ENCODE assay signal across 14 cellular contexts in genomic region chr7:13987395-13987794, GRCh38. TPM values are rescaled to one million over a fixed set of nuclear protein-coding genes. Genes with fewer than 3 reads are reported as not detected.
DNase-seq lines count a peak whose midpoint lies in the region; ATAC-seq, FAIRE-seq and TF ChIP-seq lines count a peak whose summit lies in the region.
"Had no signal": no experiment of that assay in that cellular context is flagged by ENCODE, and none has a peak within 500 bp of the region (broad histone marks: within the 10 kb centered on the region; RNA-seq: fewer than 3 reads in every experiment).

No MANE protein-coding gene starts in this region.

- no peaks in the 10 kb centered on the region for H3K36me3 Mint-ChIP-seq in astrocyte (ENCODE audit: low read depth, unreplicated experiment)

- H3K27me3 ChIP-seq in HUES48 (ENCODE audit: control insufficient read depth, insufficient read depth, low read length) (no peaks in the 10 kb centered on the region), astrocyte (ENCODE audit: insufficient read depth, low read length) (no peaks in the 10 kb centered on the region), hepatocyte (no peaks in the 10 kb centered on the region)
- H3K27me3 ChIP-seq: esophagus squamous epithelium had no signal

- H3K4me3 ChIP-seq in HUES48 (ENCODE audit: low read depth, low read length) = peak overlapping the region; percentile 98
- H3K4me3 ChIP-seq in astrocyte (ENCODE audit: insufficient read depth, low read depth, low read length) = peak overlapping the region; percentile 92
- no peak overlapping the region for H3K4me3 ChIP-seq in hepatocyte

- H3K4me3 Mint-ChIP-seq in astrocyte (ENCODE audit: unreplicated experiment) = no peak overlapping the region

- H3K27me3 Mint-ChIP-seq in astrocyte (ENCODE audit: low read depth, unreplicated experiment) = no peaks in the 10 kb centered on the region

- no peaks in the 10 kb centered on the region for H3K9me3 Mint-ChIP-seq in astrocyte (ENCODE audit: unreplicated experiment)

- 52% methylated on average over 1 of the region's 1 CpG for WGBS in hepatocyte (ENCODE audit: low lambda C conversion rate, missing lambda C conversion rate)

- H3K4me1 ChIP-seq in HUES48 (ENCODE audit: control insufficient read depth, insufficient read depth, low read length) (peaks cover 56% of the 10 kb centered on the region), astrocyte (ENCODE audit: insufficient read depth, low read length) (peaks cover 8% of the 10 kb centered on the region), hepatocyte (ENCODE audit: insufficient read depth) (peaks cover 6% of the 10 kb centered on the region)

- H3K9me3 ChIP-seq in HUES48 (ENCODE audit: control insufficient read depth, insufficient read depth, low read length) = no peaks in the 10 kb centered on the region
- H3K9me3 ChIP-seq in astrocyte (ENCODE audit: insufficient read depth, low read depth, low read length) = no peaks in the 10 kb centered on the region
- H3K9me3 ChIP-seq in hepatocyte (ENCODE audit: low read depth) = no peaks in the 10 kb centered on the region
- H3K9me3 ChIP-seq: esophagus squamous epithelium had no signal

- H3K36me3 ChIP-seq in HUES48 (ENCODE audit: control insufficient read depth, insufficient read depth, low read length) (0 out of 2 replicates have a peak, but pooled peaks cover 2% of the 10 kb centered on the region), astrocyte (ENCODE audit: insufficient read depth, low read length) (no peaks in the 10 kb centered on the region), hepatocyte (replicated peaks; ENCODE audit: insufficient read depth, low read depth) (no peaks in the 10 kb centered on the region)
- H3K36me3 ChIP-seq: esophagus squamous epithelium had no signal

- H3K4me2 ChIP-seq in astrocyte (ENCODE audit: low read length) = peak overlapping the region; percentile 92
- peak overlapping the region; percentile 82 for H3K4me2 ChIP-seq in hepatocyte

- peaks cover 7% of the 10 kb centered on the region for H3K4me1 Mint-ChIP-seq in astrocyte (ENCODE audit: low read depth, unreplicated experiment)

- ATAC-seq in HG02840 (IDR thresholded peaks at IDR 0.05; ENCODE audit: low FRiP score, unreplicated experiment) = no peak
- ATAC-seq in HG02938 (IDR thresholded peaks at IDR 0.05; ENCODE audit: unreplicated experiment) = no peak

- no peaks in the 10 kb centered on the region for H3K9me2 ChIP-seq in hepatocyte (replicated peaks; ENCODE audit: insufficient read depth)

- FAIRE-seq in A204.1 (lab: Jason Lieb, UNC) (peak; percentile 48), astrocyte (lab: Jason Lieb, UNC) (no peak)
- FAIRE-seq: H54 had no signal

- DNase-seq in astrocyte (ENCODE audit: low read depth) (peak; percentile 46), hepatocyte (ENCODE audit: low spot score) (no peak), NCI-H1092 treated with DMSO at 0.1 percent for 48 hours (lab: John Stamatoyannopoulos, UW) (no peak)
- DNase-seq in activated CD4-positive, alpha-beta T cell treated with anti-CD3 and anti-CD28 coated beads, Interleukin-2, amount 50 U/mL, for 4 hours = no peak
- DNase-seq: activated CD4-positive, CD25-positive, alpha-beta regulatory T cell; activated CD8-positive, alpha-beta memory T cell treated with anti-CD3 and anti-CD28 coated beads, Interleukin-2, amount 50 U/mL, for 48 hours; activated naive CD4-positive, alpha-beta T cell treated with anti-CD3 and anti-CD28 coated beads, Interleukin-2, amount 50 U/mL, for 16 hours; esophagus squamous epithelium; midbrain had no signal

- no peak for TF ChIP-seq CTCF in astrocyte (IDR thresholded peaks at IDR 0.05; ENCODE audit: insufficient read depth, low read depth, low read length)
- TF ChIP-seq CTCF in hepatocyte (IDR thresholded peaks at IDR 0.05; ENCODE audit: poor library complexity) = no peak

- H3K27ac Mint-ChIP-seq in astrocyte (ENCODE audit: unreplicated experiment) = no peak overlapping the region

- H3K79me2 ChIP-seq in astrocyte (ENCODE audit: insufficient read depth, low read length) = peaks cover 4% of the 10 kb centered on the region
- H3K79me2 ChIP-seq in hepatocyte = no peaks in the 10 kb centered on the region

- no peak overlapping the region for H2AFZ ChIP-seq in astrocyte (ENCODE audit: low read depth, low read length)
- no peak overlapping the region for H2AFZ ChIP-seq in hepatocyte

- H4K20me1 ChIP-seq in astrocyte (ENCODE audit: insufficient read depth, low read length) = no peaks in the 10 kb centered on the region
- no peaks in the 10 kb centered on the region for H4K20me1 ChIP-seq in hepatocyte (ENCODE audit: insufficient read depth, poor library complexity, severe bottlenecking)

- H3K27ac ChIP-seq in HUES48 (ENCODE audit: low read depth, low read length) (peak overlapping the region; percentile 97), astrocyte (ENCODE audit: low read depth, low read length) (peak overlapping the region; percentile 67), hepatocyte (peak overlapping the region; percentile 1)
- H3K27ac ChIP-seq: esophagus squamous epithelium had no signal

- H3K9ac ChIP-seq in HUES48 (ENCODE audit: low read depth, low read length) (peak overlapping the region; percentile 5; the same call in 1 of the 2 replicates), astrocyte (ENCODE audit: low read length) (peak overlapping the region; percentile 89)

RNA-seq across cellular contexts. Expression of gene ETV1, which starts 2.1 kb away (rescaled TPM):
- total RNA-seq in astrocyte (12.5 and 12.6 TPM in 2 replicates), hepatocyte (8.4 and 8.9 TPM in 2 replicates)
- polyA plus RNA-seq in hepatocyte = 4.6 and 5.9 TPM in 2 replicates

Comparison
In these comparisons a context has a peak if more than half of its experiments do, and no peak if none do; other contexts are left out.
1. H3K27ac ChIP-seq: peak in every context shown above with its lines; median percentile 97 in HUES48; 67 in astrocyte; 1 in hepatocyte.